13 cellular contexts compared by ENCODE assay signal in the genomic region with DNA sequence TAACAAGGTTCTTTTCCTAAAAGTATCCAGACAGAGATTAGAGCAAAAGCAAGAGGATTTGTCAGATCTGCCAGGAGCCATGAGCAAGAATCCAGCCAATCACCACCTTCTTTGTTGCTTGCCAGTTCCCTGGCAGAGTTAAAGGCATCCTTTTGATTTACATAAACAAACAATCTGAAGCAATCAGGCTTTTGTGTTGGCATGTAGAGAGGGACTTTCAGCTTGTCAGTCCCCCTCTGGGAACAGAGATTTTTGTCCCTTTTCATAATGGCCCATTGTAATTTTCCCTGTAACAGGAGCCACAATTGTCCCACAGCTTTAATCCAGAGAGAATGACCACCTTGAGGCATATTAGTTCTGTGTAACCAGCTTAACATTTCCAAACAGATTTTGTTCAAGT. TPM values are rescaled to one million over a fixed set of nuclear protein-coding genes. Genes with fewer than 3 reads are reported as not detected.
A peak's percentile ranks its signal among the peaks of the same experiment; 100 is the strongest.
DNase-seq lines count a peak whose midpoint lies in the region; ATAC-seq and TF ChIP-seq lines count a peak whose summit lies in the region.
"Had no signal": no experiment of that assay in that cellular context is flagged by ENCODE, and none has a peak within 500 bp of the region (broad histone marks: within the 10 kb centered on the region; RNA-seq: fewer than 3 reads in every experiment).

A gene with protein sequence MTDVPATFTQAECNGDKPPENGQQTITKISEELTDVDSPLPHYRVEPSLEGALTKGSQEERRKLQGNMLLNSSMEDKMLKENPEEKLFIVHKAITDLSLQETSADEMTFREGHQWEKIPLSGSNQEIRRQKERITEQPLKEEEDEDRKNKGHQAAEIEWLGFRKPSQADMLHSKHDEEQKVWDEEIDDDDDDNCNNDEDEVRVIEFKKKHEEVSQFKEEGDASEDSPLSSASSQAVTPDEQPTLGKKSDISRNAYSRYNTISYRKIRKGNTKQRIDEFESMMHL (minus strand): TSS at position 39 of the 400 bp plus-strand sequence. CDS start 182 bp downstream, outside the sequence.

- peaks cover 4% of the 10 kb centered on the region for H3K36me3 ChIP-seq in CD4-positive, CD25-positive, alpha-beta regulatory T cell (ENCODE audit: control insufficient read depth, insufficient read depth, low read length)
- no peaks in the 10 kb centered on the region for H3K36me3 ChIP-seq in HAP-1 (replicated peaks)
- H3K36me3 ChIP-seq: BLaER1 had no signal

- no peaks in the 10 kb centered on the region for H3K27me3 ChIP-seq in CD4-positive, CD25-positive, alpha-beta regulatory T cell (ENCODE audit: control insufficient read depth, insufficient read depth, low read length)
- no peaks in the 10 kb centered on the region for H3K27me3 ChIP-seq in HAP-1 (ENCODE audit: low read depth)
- H3K27me3 ChIP-seq: BLaER1 had no signal

- in situ Hi-C loops in HAP-1 (cut with MboI; ENCODE audit: low sequenced_read_pairs): no loop called here

- H3K4me3 Mint-ChIP-seq in CD4-positive, CD25-positive, alpha-beta regulatory T cell: peak within 1 kb of the TSS in 1 of 4 donors; percentile 3
- H3K4me3 Mint-ChIP-seq in WTC11: no peak within 1 kb of the TSS

- DNase-seq in CD4-positive, CD25-positive, alpha-beta regulatory T cell: no peak
- DNase-seq in HAP-1 (ENCODE audit: low spot score in 2 of 2) (peak; percentile 79 to 99), WTC11 (ENCODE audit: low spot score) (no peak), iPS-NIHi7 (ENCODE audit: extremely low spot score) (peak; percentile 49), GM19238 (ENCODE audit: insufficient read length, low spot score) (no peak)
- DNase-seq: mesenchymal stem cell; stimulated activated naive CD4-positive, alpha-beta T cell had no signal

- POLR2A ChIA-PET in WTC11 (lab: Charles Lee): interaction anchor here (1.4 kb wide), 1 partner anchor 23 kb away, joined by 3 read pairs; no protein-coding TSS in a partner anchor

- peaks cover 10% of the 10 kb centered on the region for H3K4me1 ChIP-seq in CD4-positive, CD25-positive, alpha-beta regulatory T cell (ENCODE audit: control insufficient read depth, insufficient read depth, low read length, poor library complexity, severe bottlenecking)
- H3K4me1 ChIP-seq in HAP-1: peaks cover 52% of the 10 kb centered on the region

- peaks cover 0 to 2% (median 0%) of the 10 kb centered on the region in 7 donors for H3K9me3 Mint-ChIP-seq in CD4-positive, CD25-positive, alpha-beta regulatory T cell
- H3K9me3 Mint-ChIP-seq in WTC11: no peaks in the 10 kb centered on the region
- H3K9me3 Mint-ChIP-seq: activated T-helper 17 cell treated with anti-CD3 and anti-CD28 coated beads, Interleukin-2, amount 50 U/mL, for 72 hours had no signal

- no peak for ATAC-seq in CD4-positive, CD25-positive, alpha-beta regulatory T cell (ENCODE audit: low read depth in 2 of 2)
- ATAC-seq in WTC11 (peak; percentile 76), GM19455 (IDR thresholded peaks at IDR 0.05; ENCODE audit: unreplicated experiment) (no peak), GM19463 (IDR thresholded peaks at IDR 0.05; ENCODE audit: unreplicated experiment) (no peak), HG03521 (IDR thresholded peaks at IDR 0.05; ENCODE audit: unreplicated experiment) (no peak)
- ATAC-seq: activated CD4-positive, CD25-positive, alpha-beta regulatory T cell treated with anti-CD3 and anti-CD28 coated beads, Interleukin-2, amount 50 U/mL, for 24 hours; activated T-helper 17 cell treated with anti-CD3 and anti-CD28 coated beads, Interleukin-2, amount 50 U/mL, for 72 hours had no signal

- no peaks in the 10 kb centered on the region for H3K9me3 ChIP-seq in CD4-positive, CD25-positive, alpha-beta regulatory T cell (ENCODE audit: control insufficient read depth in 2 of 2, low read length in 2 of 2)
- no peaks in the 10 kb centered on the region for H3K9me3 ChIP-seq in HAP-1
- H3K9me3 ChIP-seq: BLaER1 had no signal

- CTCF ChIA-PET in WTC11 (lab: Charles Lee): interaction anchor here (0.6 to 3.6 kb wide), 11 partner anchors 10 to 467 kb away, joined by 3 to 125 read pairs (median 4); no protein-coding TSS in a partner anchor

- no peak for TF ChIP-seq CTCF in WTC11 (IDR thresholded peaks at IDR 0.05)

- H3K4me3 ChIP-seq in CD4-positive, CD25-positive, alpha-beta regulatory T cell (ENCODE audit: low read depth, low read length): no peak within 1 kb of the TSS
- H3K4me3 ChIP-seq in HAP-1: peak within 1 kb of the TSS; percentile 33
- H3K4me3 ChIP-seq: BLaER1 had no signal

- peaks cover 23% of the 10 kb centered on the region for H3K36me3 Mint-ChIP-seq in CD4-positive, CD25-positive, alpha-beta regulatory T cell
- no peaks in the 10 kb centered on the region for H3K36me3 Mint-ChIP-seq in WTC11

- no peak within 1 kb of the TSS for H3K27ac ChIP-seq in CD4-positive, CD25-positive, alpha-beta regulatory T cell (ENCODE audit: insufficient read depth, low read length, poor library complexity, severe bottlenecking)
- H3K27ac ChIP-seq: BLaER1 had no signal

- H3K4me1 Mint-ChIP-seq in CD4-positive, CD25-positive, alpha-beta regulatory T cell: peaks cover 12 to 36% (median 25%) of the 10 kb centered on the region in 4 donors
- peaks cover 39% of the 10 kb centered on the region for H3K4me1 Mint-ChIP-seq in WTC11

- no peaks in the 10 kb centered on the region for H3K27me3 Mint-ChIP-seq in CD4-positive, CD25-positive, alpha-beta regulatory T cell
- H3K27me3 Mint-ChIP-seq in WTC11 (ENCODE audit: low read depth): no peaks in the 10 kb centered on the region
- H3K27me3 Mint-ChIP-seq: activated T-helper 17 cell treated with anti-CD3 and anti-CD28 coated beads, Interleukin-2, amount 50 U/mL, for 72 hours had no signal

- H3K27ac Mint-ChIP-seq in CD4-positive, CD25-positive, alpha-beta regulatory T cell: peak within 1 kb of the TSS in 2 of 3 donors; percentile 74 to 83
- no peak within 1 kb of the TSS for H3K27ac Mint-ChIP-seq in WTC11

TF ChIP-seq in WTC11, 78 proteins besides CTCF, POLR2A, EP300 and RAD21 (continues in another document):
- TF ChIP-seq ZNF416 (CRISPR knock-in tag; IDR thresholded peaks at IDR 0.05): no peak
- no peak for TF ChIP-seq IRF2 (CRISPR knock-in tag; IDR thresholded peaks at IDR 0.05; ENCODE audit: borderline replicate concordance, low read depth)
- TF ChIP-seq, protein P1, sequence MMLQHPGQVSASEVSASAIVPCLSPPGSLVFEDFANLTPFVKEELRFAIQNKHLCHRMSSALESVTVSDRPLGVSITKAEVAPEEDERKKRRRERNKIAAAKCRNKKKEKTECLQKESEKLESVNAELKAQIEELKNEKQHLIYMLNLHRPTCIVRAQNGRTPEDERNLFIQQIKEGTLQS (CRISPR knock-in tag; conservative IDR thresholded peaks at IDR 0.05): no peak
- TF ChIP-seq FOXJ3 (CRISPR knock-in tag; IDR thresholded peaks at IDR 0.05; ENCODE audit: borderline replicate concordance): no peak
- TF ChIP-seq, protein P2, sequence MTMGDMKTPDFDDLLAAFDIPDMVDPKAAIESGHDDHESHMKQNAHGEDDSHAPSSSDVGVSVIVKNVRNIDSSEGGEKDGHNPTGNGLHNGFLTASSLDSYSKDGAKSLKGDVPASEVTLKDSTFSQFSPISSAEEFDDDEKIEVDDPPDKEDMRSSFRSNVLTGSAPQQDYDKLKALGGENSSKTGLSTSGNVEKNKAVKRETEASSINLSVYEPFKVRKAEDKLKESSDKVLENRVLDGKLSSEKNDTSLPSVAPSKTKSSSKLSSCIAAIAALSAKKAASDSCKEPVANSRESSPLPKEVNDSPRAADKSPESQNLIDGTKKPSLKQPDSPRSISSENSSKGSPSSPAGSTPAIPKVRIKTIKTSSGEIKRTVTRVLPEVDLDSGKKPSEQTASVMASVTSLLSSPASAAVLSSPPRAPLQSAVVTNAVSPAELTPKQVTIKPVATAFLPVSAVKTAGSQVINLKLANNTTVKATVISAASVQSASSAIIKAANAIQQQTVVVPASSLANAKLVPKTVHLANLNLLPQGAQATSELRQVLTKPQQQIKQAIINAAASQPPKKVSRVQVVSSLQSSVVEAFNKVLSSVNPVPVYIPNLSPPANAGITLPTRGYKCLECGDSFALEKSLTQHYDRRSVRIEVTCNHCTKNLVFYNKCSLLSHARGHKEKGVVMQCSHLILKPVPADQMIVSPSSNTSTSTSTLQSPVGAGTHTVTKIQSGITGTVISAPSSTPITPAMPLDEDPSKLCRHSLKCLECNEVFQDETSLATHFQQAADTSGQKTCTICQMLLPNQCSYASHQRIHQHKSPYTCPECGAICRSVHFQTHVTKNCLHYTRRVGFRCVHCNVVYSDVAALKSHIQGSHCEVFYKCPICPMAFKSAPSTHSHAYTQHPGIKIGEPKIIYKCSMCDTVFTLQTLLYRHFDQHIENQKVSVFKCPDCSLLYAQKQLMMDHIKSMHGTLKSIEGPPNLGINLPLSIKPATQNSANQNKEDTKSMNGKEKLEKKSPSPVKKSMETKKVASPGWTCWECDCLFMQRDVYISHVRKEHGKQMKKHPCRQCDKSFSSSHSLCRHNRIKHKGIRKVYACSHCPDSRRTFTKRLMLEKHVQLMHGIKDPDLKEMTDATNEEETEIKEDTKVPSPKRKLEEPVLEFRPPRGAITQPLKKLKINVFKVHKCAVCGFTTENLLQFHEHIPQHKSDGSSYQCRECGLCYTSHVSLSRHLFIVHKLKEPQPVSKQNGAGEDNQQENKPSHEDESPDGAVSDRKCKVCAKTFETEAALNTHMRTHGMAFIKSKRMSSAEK (CRISPR knock-in tag; IDR thresholded peaks at IDR 0.05; ENCODE audit: borderline replicate concordance): no peak
- TF ChIP-seq GTF2I (CRISPR knock-in tag; conservative IDR thresholded peaks at IDR 0.05): no peak
- TF ChIP-seq, protein P3, sequence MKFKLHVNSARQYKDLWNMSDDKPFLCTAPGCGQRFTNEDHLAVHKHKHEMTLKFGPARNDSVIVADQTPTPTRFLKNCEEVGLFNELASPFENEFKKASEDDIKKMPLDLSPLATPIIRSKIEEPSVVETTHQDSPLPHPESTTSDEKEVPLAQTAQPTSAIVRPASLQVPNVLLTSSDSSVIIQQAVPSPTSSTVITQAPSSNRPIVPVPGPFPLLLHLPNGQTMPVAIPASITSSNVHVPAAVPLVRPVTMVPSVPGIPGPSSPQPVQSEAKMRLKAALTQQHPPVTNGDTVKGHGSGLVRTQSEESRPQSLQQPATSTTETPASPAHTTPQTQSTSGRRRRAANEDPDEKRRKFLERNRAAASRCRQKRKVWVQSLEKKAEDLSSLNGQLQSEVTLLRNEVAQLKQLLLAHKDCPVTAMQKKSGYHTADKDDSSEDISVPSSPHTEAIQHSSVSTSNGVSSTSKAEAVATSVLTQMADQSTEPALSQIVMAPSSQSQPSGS (CRISPR knock-in tag; IDR thresholded peaks at IDR 0.05; ENCODE audit: borderline replicate concordance, low read depth): no peak
- no peak for TF ChIP-seq RORB (CRISPR knock-in tag; IDR thresholded peaks at IDR 0.05)
- no peak for TF ChIP-seq SP1 (CRISPR knock-in tag; conservative IDR thresholded peaks at IDR 0.05)
- TF ChIP-seq, protein P4, sequence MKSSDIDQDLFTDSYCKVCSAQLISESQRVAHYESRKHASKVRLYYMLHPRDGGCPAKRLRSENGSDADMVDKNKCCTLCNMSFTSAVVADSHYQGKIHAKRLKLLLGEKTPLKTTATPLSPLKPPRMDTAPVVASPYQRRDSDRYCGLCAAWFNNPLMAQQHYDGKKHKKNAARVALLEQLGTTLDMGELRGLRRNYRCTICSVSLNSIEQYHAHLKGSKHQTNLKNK (CRISPR knock-in tag; IDR thresholded peaks at IDR 0.05): no peak

RNA-seq across cellular contexts. Expression of the gene that starts here (rescaled TPM):
- 13.0 TPM for total RNA-seq in CD4-positive, CD25-positive, alpha-beta regulatory T cell
- not detected for polyA plus RNA-seq in CD4-positive, CD25-positive, alpha-beta regulatory T cell
- 0.50 to 0.59 TPM in 2 of 3 replicates, not detected in the other for total RNA-seq in WTC11 (2021)

Comparison
In these comparisons a context has a peak if more than half of its experiments do, and no peak if none do; other contexts are left out.
1. Peak in ATAC-seq in WTC11; RNA of the gene not detected or under 1 TPM.
2. DNase-seq: peak in HAP-1 (2 of 2) and iPS-NIHi7 (single experiment); none in CD4-positive, CD25-positive, alpha-beta regulatory T cell (0 of 3), WTC11 (single experiment) and GM19238 (single experiment).